1 cellular context compared by ENCODE assay signal in the genomic region with DNA sequence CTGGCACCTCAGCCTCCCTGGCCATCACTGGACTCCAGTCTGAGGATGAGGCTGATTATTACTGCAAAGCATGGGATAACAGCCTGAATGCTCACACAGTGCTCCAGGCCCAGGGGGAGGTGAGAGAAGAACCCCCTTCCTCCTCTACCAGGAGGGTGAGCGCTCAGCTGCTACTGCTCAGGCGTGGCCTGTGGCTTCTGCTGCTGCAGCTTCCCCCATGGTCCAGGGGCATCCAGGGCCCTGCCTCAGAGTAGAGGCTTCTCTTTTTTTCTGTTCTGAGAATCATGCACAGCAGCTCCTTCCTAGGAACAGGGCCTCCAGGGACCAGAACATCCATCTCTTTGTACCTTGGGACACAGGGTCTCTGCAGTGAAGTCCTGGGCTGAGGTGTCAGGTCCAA.
TF ChIP-seq lines count a peak whose summit lies in the region.

No MANE protein-coding gene starts in this region.

TF ChIP-seq in HepG2, 621 proteins besides CTCF, POLR2A, EP300 and RAD21 (continued from another document):
- TF ChIP-seq GRHL1 (CRISPR knock-in tag; conservative IDR thresholded peaks at IDR 0.05) (no peak), ZNF296 (CRISPR knock-in tag; conservative IDR thresholded peaks at IDR 0.05) (no peak), SAP130 (CRISPR knock-in tag; IDR thresholded peaks at IDR 0.05; ENCODE audit: low read depth) (no peak), RERE (CRISPR knock-in tag; IDR thresholded peaks at IDR 0.05; ENCODE audit: low read depth) (no peak), ZGPAT (CRISPR knock-in tag; IDR thresholded peaks at IDR 0.05) (no peak), STAT5B (CRISPR knock-in tag; IDR thresholded peaks at IDR 0.05) (no peak), ZNF703 (CRISPR knock-in tag; IDR thresholded peaks at IDR 0.05; ENCODE audit: borderline replicate concordance) (no peak), ESRRA (CRISPR knock-in tag; IDR thresholded peaks at IDR 0.05; ENCODE audit: low read depth) (no peak), SIN3B (IDR thresholded peaks at IDR 0.05; ENCODE audit: low read length) (no peak), ZBTB7A (CRISPR knock-in tag; IDR thresholded peaks at IDR 0.05) (no peak), ZKSCAN8 (CRISPR knock-in tag; IDR thresholded peaks at IDR 0.05; ENCODE audit: borderline replicate concordance) (no peak)
- TF ChIP-seq, protein P1, sequence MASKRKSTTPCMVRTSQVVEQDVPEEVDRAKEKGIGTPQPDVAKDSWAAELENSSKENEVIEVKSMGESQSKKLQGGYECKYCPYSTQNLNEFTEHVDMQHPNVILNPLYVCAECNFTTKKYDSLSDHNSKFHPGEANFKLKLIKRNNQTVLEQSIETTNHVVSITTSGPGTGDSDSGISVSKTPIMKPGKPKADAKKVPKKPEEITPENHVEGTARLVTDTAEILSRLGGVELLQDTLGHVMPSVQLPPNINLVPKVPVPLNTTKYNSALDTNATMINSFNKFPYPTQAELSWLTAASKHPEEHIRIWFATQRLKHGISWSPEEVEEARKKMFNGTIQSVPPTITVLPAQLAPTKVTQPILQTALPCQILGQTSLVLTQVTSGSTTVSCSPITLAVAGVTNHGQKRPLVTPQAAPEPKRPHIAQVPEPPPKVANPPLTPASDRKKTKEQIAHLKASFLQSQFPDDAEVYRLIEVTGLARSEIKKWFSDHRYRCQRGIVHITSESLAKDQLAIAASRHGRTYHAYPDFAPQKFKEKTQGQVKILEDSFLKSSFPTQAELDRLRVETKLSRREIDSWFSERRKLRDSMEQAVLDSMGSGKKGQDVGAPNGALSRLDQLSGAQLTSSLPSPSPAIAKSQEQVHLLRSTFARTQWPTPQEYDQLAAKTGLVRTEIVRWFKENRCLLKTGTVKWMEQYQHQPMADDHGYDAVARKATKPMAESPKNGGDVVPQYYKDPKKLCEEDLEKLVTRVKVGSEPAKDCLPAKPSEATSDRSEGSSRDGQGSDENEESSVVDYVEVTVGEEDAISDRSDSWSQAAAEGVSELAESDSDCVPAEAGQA (IDR thresholded peaks at IDR 0.05; ENCODE audit: low read depth) = no peak
- TF ChIP-seq, protein P1 (CRISPR knock-in tag; IDR thresholded peaks at IDR 0.05; ENCODE audit: borderline replicate concordance) = no peak
